Comparison of ENCODE assay signal across 21 cellular contexts in the genomic region with DNA sequence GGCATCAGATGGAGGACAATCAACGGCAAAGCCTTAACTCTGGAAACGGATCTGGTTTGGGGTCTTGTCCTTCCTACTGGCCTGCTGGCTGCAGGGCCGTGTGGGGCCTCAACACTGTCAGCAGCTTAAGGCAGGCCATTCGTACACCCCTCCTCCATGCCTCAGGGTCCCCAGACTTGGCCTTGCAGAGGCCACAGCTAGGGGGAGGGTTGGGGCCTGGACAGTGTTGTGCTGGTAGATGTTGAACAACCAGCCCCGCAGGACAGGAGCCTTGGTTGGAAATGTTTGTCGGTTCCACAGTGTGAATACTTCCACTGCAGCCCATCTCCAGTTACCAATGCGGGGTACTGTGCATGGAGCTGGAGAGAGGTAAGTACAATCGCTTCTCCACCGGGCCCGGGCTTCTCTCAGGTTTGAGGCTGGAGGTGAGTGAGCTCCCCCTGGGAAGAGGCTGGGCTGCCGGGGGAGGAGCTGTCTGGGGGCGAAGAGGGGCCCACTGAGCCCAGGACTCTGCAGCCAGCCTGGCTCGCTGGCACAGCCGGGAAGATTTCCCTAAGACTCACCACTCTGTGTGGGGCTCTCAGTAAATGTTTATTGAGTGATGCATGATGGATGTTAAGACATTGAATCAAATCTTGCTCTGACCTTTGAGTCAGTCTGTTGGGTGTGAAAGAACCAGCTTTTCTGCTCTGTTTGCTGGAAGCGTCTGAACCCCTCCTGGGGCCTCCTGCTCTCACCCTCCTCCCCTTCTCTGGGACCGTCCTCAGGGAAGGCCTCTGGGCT. TPM values are rescaled to one million over a fixed set of nuclear protein-coding genes. Genes with fewer than 3 reads are reported as not detected.
DNase-seq lines count a peak whose midpoint lies in the region; ATAC-seq, FAIRE-seq and TF ChIP-seq lines count a peak whose summit lies in the region.
"Had no signal": no experiment of that assay in that cellular context is flagged by ENCODE, and none has a peak within 500 bp of the region (broad histone marks: within the 10 kb centered on the region; RNA-seq: fewer than 3 reads in every experiment).

No MANE protein-coding gene starts in this region.

- peak; percentile 21 for ATAC-seq in stimulated activated memory B cell treated with anti-CD40 and anti-IgM and Interleukin-4, amounts not matched to agents 10 μg/mL and 1 μg/mL and 100 μg/mL, for 72 hours
- ATAC-seq: activated CD8-positive, alpha-beta memory T cell treated with anti-CD3 and anti-CD28 coated beads, Interleukin-2, amount 10 ng/mL, durations not matched to agents 7 days and 5 days; effector memory CD8-positive, alpha-beta T cell; HCT116; pancreas had no signal

- no peaks in the 10 kb centered on the region for H3K36me3 Mint-ChIP-seq in stimulated activated memory B cell treated with anti-CD40 and anti-IgM and Interleukin-4, amounts not matched to agents 10 μg/mL and 1 μg/mL and 100 μg/mL, for 72 hours
- H3K36me3 Mint-ChIP-seq: activated CD8-positive, alpha-beta memory T cell treated with anti-CD3 and anti-CD28 coated beads, Interleukin-2, amount 10 ng/mL, durations not matched to agents 7 days and 5 days had no signal

- H3K4me3 Mint-ChIP-seq in stimulated activated memory B cell treated with anti-CD40 and anti-IgM and Interleukin-4, amounts not matched to agents 10 μg/mL and 1 μg/mL and 100 μg/mL, for 72 hours, result no peak overlapping the region
- H3K4me3 Mint-ChIP-seq: activated CD8-positive, alpha-beta memory T cell treated with anti-CD3 and anti-CD28 coated beads, Interleukin-2, amount 10 ng/mL, durations not matched to agents 7 days and 5 days; effector memory CD8-positive, alpha-beta T cell had no signal

- H3K4me3 ChIP-seq in HUES48 (ENCODE audit: low read depth, low read length) (no peak overlapping the region), kidney (ENCODE audit: low read length in 2 of 2) (no peak overlapping the region)
- H3K4me3 ChIP-seq: left ventricle myocardium inferior, pancreas, thyroid gland had no signal

- H3K9ac ChIP-seq in HUES48 (ENCODE audit: low read depth, low read length), result no peak overlapping the region
- H3K9ac ChIP-seq in kidney (ENCODE audit: low read length in 2 of 2), result no peak overlapping the region

- no peaks in the 10 kb centered on the region for H3K4me1 Mint-ChIP-seq in stimulated activated memory B cell treated with anti-CD40 and anti-IgM and Interleukin-4, amounts not matched to agents 10 μg/mL and 1 μg/mL and 100 μg/mL, for 72 hours
- H3K4me1 Mint-ChIP-seq: activated CD8-positive, alpha-beta memory T cell treated with anti-CD3 and anti-CD28 coated beads, Interleukin-2, amount 10 ng/mL, durations not matched to agents 7 days and 5 days had no signal

- peaks cover 17% of the 10 kb centered on the region for H3K27me3 Mint-ChIP-seq in stimulated activated memory B cell treated with anti-CD40 and anti-IgM and Interleukin-4, amounts not matched to agents 10 μg/mL and 1 μg/mL and 100 μg/mL, for 72 hours

- no peaks in the 10 kb centered on the region for H3K27me3 ChIP-seq in HUES48 (ENCODE audit: control insufficient read depth, insufficient read depth, low read length)
- H3K27me3 ChIP-seq: pancreas, thyroid gland had no signal

- H3K4me1 ChIP-seq in HUES48 (ENCODE audit: control insufficient read depth, insufficient read depth, low read length) (peaks cover 18% of the 10 kb centered on the region; the same call in 1 of the 2 replicates), kidney (ENCODE audit: control insufficient read depth in 1 of 2, insufficient read depth in 1 of 2, low read depth in 1 of 2, low read length in 2 of 2) (no peaks in the 10 kb centered on the region)
- H3K4me1 ChIP-seq: left ventricle myocardium inferior, pancreas had no signal

- H3K27ac ChIP-seq in HUES48 (ENCODE audit: low read depth, low read length) (peak overlapping the region; percentile 11), kidney (ENCODE audit: low read depth in 2 of 2, low read length in 2 of 2) (no peak overlapping the region)
- H3K27ac ChIP-seq: left ventricle myocardium inferior, pancreas, thyroid gland had no signal

- H3K9me3 ChIP-seq in HUES48 (ENCODE audit: control insufficient read depth, insufficient read depth, low read length) (no peaks in the 10 kb centered on the region), kidney (ENCODE audit: control insufficient read depth in 1 of 2, low read length in 2 of 2) (no peaks in the 10 kb centered on the region)
- H3K9me3 ChIP-seq: left ventricle myocardium inferior, pancreas, thyroid gland had no signal

- H3K36me3 ChIP-seq in HUES48 (ENCODE audit: control insufficient read depth, insufficient read depth, low read length), result no peaks in the 10 kb centered on the region
- no peaks in the 10 kb centered on the region for H3K36me3 ChIP-seq in kidney (ENCODE audit: control insufficient read depth in 1 of 2, insufficient read depth in 2 of 2, low read length in 2 of 2)
- H3K36me3 ChIP-seq: left ventricle myocardium inferior, pancreas, thyroid gland had no signal

- no peaks in the 10 kb centered on the region for H3K9me3 Mint-ChIP-seq in stimulated activated memory B cell treated with anti-CD40 and anti-IgM and Interleukin-4, amounts not matched to agents 10 μg/mL and 1 μg/mL and 100 μg/mL, for 72 hours
- H3K9me3 Mint-ChIP-seq: effector memory CD8-positive, alpha-beta T cell had no signal

- H3K27ac Mint-ChIP-seq in stimulated activated memory B cell treated with anti-CD40 and anti-IgM and Interleukin-4, amounts not matched to agents 10 μg/mL and 1 μg/mL and 100 μg/mL, for 72 hours, result no peak overlapping the region
- H3K27ac Mint-ChIP-seq: activated CD8-positive, alpha-beta memory T cell treated with anti-CD3 and anti-CD28 coated beads, Interleukin-2, amount 10 ng/mL, durations not matched to agents 7 days and 5 days; effector memory CD8-positive, alpha-beta T cell had no signal

- TF ChIP-seq CTCF in kidney (IDR thresholded peaks at IDR 0.05; ENCODE audit: borderline replicate concordance, extremely low read depth, insufficient read depth), result no peak

- DNase-seq in amniotic epithelial cell (ENCODE audit: low read depth), result peak; percentile 44
- DNase-seq in kidney, result peak; percentile 51
- no peak for DNase-seq in activated CD8-positive, alpha-beta memory T cell treated with anti-CD3 and anti-CD28 coated beads, Interleukin-2, amount 50 U/mL, for 48 hours
- DNase-seq in H4 (ENCODE audit: low spot score), result no peak
- no peak for DNase-seq in NK-92 (lab: John Stamatoyannopoulos, UW; ENCODE audit: unreplicated experiment)
- DNase-seq in DMS153 (lab: John Stamatoyannopoulos, UW), result no peak
- DNase-seq: activated CD4-positive, CD25-positive, alpha-beta regulatory T cell treated with anti-CD3 and anti-CD28 coated beads, Interleukin-2, amount 50 U/mL, for 72 hours; activated CD8-positive, alpha-beta memory T cell treated with anti-CD3 and anti-CD28 coated beads, Interleukin-2, amount 10 ng/mL, durations not matched to agents 7 days and 5 days; activated effector memory CD4-positive, alpha-beta T cell treated with Interleukin-2 at 50 U/mL for 16 hours; C1 segment of cervical spinal cord; effector memory CD8-positive, alpha-beta T cell; left ventricle myocardium inferior; NCI-H1694; NCI-H446; T-helper 9 cell; thyroid gland had no signal

- no peak for FAIRE-seq in kidney (lab: Jason Lieb, UNC)
- FAIRE-seq: pancreas had no signal

- intact Hi-C loops in kidney (cut with DNase I), result no loop called here

RNA-seq across cellular contexts. Expression of a gene that starts 19.7 kb away (rescaled TPM):
- not detected for total RNA-seq in kidney
- not detected for polyA plus RNA-seq in kidney (ENCODE audit: insufficient read depth, low read depth, low replicate concordance)
- total RNA-seq in H4 (2014; rRNA removed; shearing (Covaris generic)), result 0.41 TPM in 1 of 2 replicates, not detected in the other
- total RNA-seq: activated CD8-positive, alpha-beta memory T cell treated with anti-CD3 and anti-CD28 coated beads, Interleukin-2, amount 10 ng/mL, durations not matched to agents 7 days and 5 days; left ventricle myocardium inferior; pancreas; SK-MEL-5; thyroid gland had no signal

RNA-seq across cellular contexts. Expression of a gene that starts 32.1 kb away (rescaled TPM):
- total RNA-seq in kidney, result 2.6 TPM
- polyA plus RNA-seq in kidney (ENCODE audit: insufficient read depth, low read depth, low replicate concordance), result 1.2 TPM
- 1.2 and 1.6 TPM in 2 replicates for total RNA-seq in H4 (2014; rRNA removed; shearing (Covaris generic))
- total RNA-seq: activated CD8-positive, alpha-beta memory T cell treated with anti-CD3 and anti-CD28 coated beads, Interleukin-2, amount 10 ng/mL, durations not matched to agents 7 days and 5 days; SK-MEL-5 had no signal

Comparison
In these comparisons a context has a peak if more than half of its experiments do, and no peak if none do; other contexts are left out.
1. DNase-seq: peak in amniotic epithelial cell (single experiment) and kidney (single experiment); none in activated CD8-positive, alpha-beta memory T cell treated with anti-CD3 and anti-CD28 coated beads, Interleukin-2, amount 50 U/mL, for 48 hours (single experiment), H4 (single experiment), NK-92 (single experiment) and DMS153 (single experiment).